14 cellular contexts compared by ENCODE assay signal in genomic region chr10:117007080-117007479, GRCh38. TPM values are rescaled to one million over a fixed set of nuclear protein-coding genes. Genes with fewer than 3 reads are reported as not detected.
DNase-seq lines count a peak whose midpoint lies in the region; ATAC-seq and TF ChIP-seq lines count a peak whose summit lies in the region.
"Had no signal": no experiment of that assay in that cellular context is flagged by ENCODE, and none has a peak within 500 bp of the region (broad histone marks: within the 10 kb centered on the region; RNA-seq: fewer than 3 reads in every experiment).

No MANE protein-coding gene starts in this region.

- CTCF ChIA-PET in MCF 10A (lab: Yijun Ruan, JAX) (interaction anchor here (0.6 kb wide), 1 partner anchor 1270 kb away, joined by 3 read pairs; no protein-coding TSS in a partner anchor), Panc1 (lab: Charles Lee) (interaction anchor here (0.6 to 0.7 kb wide), 2 partner anchors 15 to 165 kb away, joined by 4 to 5 read pairs; no protein-coding TSS in a partner anchor)

- H3K4me1 Mint-ChIP-seq in MCF 10A (ENCODE audit: insufficient read depth, unreplicated experiment), result peaks cover 5% of the 10 kb centered on the region

- H3K9me3 ChIP-seq in breast epithelium (no peaks in the 10 kb centered on the region), Panc1 (ENCODE audit: control insufficient read depth, insufficient read depth, low read depth, low read length) (no peaks in the 10 kb centered on the region)
- H3K9me3 ChIP-seq: gastrocnemius medialis had no signal

- peaks cover 9% of the 10 kb centered on the region for H3K9me3 Mint-ChIP-seq in MCF 10A (ENCODE audit: unreplicated experiment)
- H3K9me3 Mint-ChIP-seq: T-helper 1 cell treated with Interleukin-12 subunit alpha and Interleukin-12 subunit beta and Interleukin-4 antibody, amounts not matched to agents 30 μg/mL and 1 μg/mL, for 36 hours had no signal

- TF ChIP-seq CTCF in MCF 10A (IDR thresholded peaks at IDR 0.05; ENCODE audit: unreplicated experiment) (no peak), breast epithelium (IDR thresholded peaks at IDR 0.05) (no peak), Panc1 (IDR thresholded peaks at IDR 0.05) (no peak)

- TF ChIP-seq POLR2A in breast epithelium (IDR thresholded peaks at IDR 0.05), result no peak

- no peak for ATAC-seq in Panc1
- ATAC-seq in GM21825 (IDR thresholded peaks at IDR 0.05; ENCODE audit: unreplicated experiment), result no peak
- ATAC-seq in GM21390 (IDR thresholded peaks at IDR 0.05; ENCODE audit: unreplicated experiment), result no peak
- ATAC-seq: gastrocnemius medialis had no signal

- no peaks in the 10 kb centered on the region for H3K27me3 Mint-ChIP-seq in MCF 10A (ENCODE audit: insufficient read depth, unreplicated experiment)

- in situ Hi-C loops in Panc1 (cut with HindIII; ENCODE audit: low pct_unique_long_range_greater_than_20kb, low sequenced_read_pairs), result no loop called here

- intact Hi-C loops in MCF 10A (cut with micrococcal nuclease) (no loop called here), breast epithelium (cut with DNase I; ENCODE audit: low total_unique reads) (no loop called here), Panc1 (cut with micrococcal nuclease; ENCODE audit: unreplicated experiment) (loop anchor here (5.0 kb wide), 1 partner anchor 160 kb away; no protein-coding TSS in a partner anchor)

- no TSS peak for BruUV-seq in MCF 10A (replicated peaks; lab: Mats Ljungman, UMichigan)
- no TSS peak for BruUV-seq in Panc1 (replicated peaks; lab: Mats Ljungman, UMichigan)

- H3K4me3 Mint-ChIP-seq in MCF 10A (ENCODE audit: unreplicated experiment), result no peak overlapping the region
- H3K4me3 Mint-ChIP-seq: T-helper 1 cell treated with Interleukin-12 subunit alpha and Interleukin-12 subunit beta and Interleukin-4 antibody, amounts not matched to agents 30 μg/mL and 1 μg/mL, for 36 hours had no signal

- peaks cover 7% of the 10 kb centered on the region for H3K36me3 Mint-ChIP-seq in MCF 10A (ENCODE audit: insufficient read depth, unreplicated experiment)

- H3K4me3 ChIP-seq in breast epithelium, result no peak overlapping the region
- H3K4me3 ChIP-seq in Panc1 (ENCODE audit: low read depth in 2 of 2, low read length in 2 of 2), result peak overlapping the region; percentile 75 to 84; a peak in 2 of 4 replicates
- H3K4me3 ChIP-seq: gastrocnemius medialis had no signal

- H3K27me3 ChIP-seq in breast epithelium (no peaks in the 10 kb centered on the region), Panc1 (ENCODE audit: control insufficient read depth, insufficient read depth, low read length) (no peaks in the 10 kb centered on the region)

- DNase-seq in MCF 10A (ENCODE audit: unreplicated experiment) (peak; percentile 83), breast epithelium (ENCODE audit: low spot score in 2 of 2) (no peak), Panc1 (ENCODE audit: low read depth, low spot score) (peak; percentile 15), fibroblast of gingiva (ENCODE audit: low read depth) (peak; percentile 67), NCI-H1092 treated with DMSO at 0.1 percent for 48 hours (lab: John Stamatoyannopoulos, UW) (no peak), D341Med (ENCODE audit: low spot score) (no peak)
- DNase-seq: anterior cingulate cortex, gastrocnemius medialis, KBM-7, NCI-H510A treated with DMSO at 0.1 percent for 48 hours had no signal

- H3K27ac ChIP-seq in breast epithelium (no peak overlapping the region), Panc1 (ENCODE audit: low read length) (peak overlapping the region; percentile 83)
- H3K27ac ChIP-seq: gastrocnemius medialis had no signal

- POLR2A ChIA-PET in MCF 10A (lab: Yijun Ruan, JAX), result interaction anchor here (0.7 to 1.2 kb wide), 3 partner anchors 18 to 60 kb away, joined by 3 read pairs; no protein-coding TSS in a partner anchor
- POLR2A ChIA-PET in Panc1 (lab: Charles Lee), result interaction anchor here (0.6 kb wide), 2 partner anchors 78 to 168 kb away, joined by 3 to 5 read pairs; no protein-coding TSS in a partner anchor

- no peaks in the 10 kb centered on the region for H3K4me1 ChIP-seq in breast epithelium
- peaks cover 27% of the 10 kb centered on the region for H3K4me1 ChIP-seq in Panc1 (ENCODE audit: control insufficient read depth, insufficient read depth, low read length)
- H3K4me1 ChIP-seq: gastrocnemius medialis had no signal

- H3K36me3 ChIP-seq in breast epithelium (no peaks in the 10 kb centered on the region), Panc1 (ENCODE audit: control insufficient read depth, insufficient read depth, low read length) (no peaks in the 10 kb centered on the region)
- H3K36me3 ChIP-seq: gastrocnemius medialis had no signal

- H3K27ac Mint-ChIP-seq in MCF 10A (ENCODE audit: low read depth, unreplicated experiment), result no peak overlapping the region
- H3K27ac Mint-ChIP-seq: B cell; T-helper 1 cell treated with Interleukin-12 subunit alpha and Interleukin-12 subunit beta and Interleukin-4 antibody, amounts not matched to agents 30 μg/mL and 1 μg/mL, for 36 hours had no signal

RNA-seq across cellular contexts. Expression of gene SHTN1, which starts 2.1 kb away (rescaled TPM):
- total RNA-seq in MCF 10A (2022) (39.2 and 49.5 TPM in 2 replicates), breast epithelium (10 to 100 TPM; 14.4 to 36.0 (median 17.8) TPM), Panc1 (2021; ENCODE audit: unreplicated experiment) (67.8 TPM)
- polyA plus RNA-seq in Panc1 (2012; ENCODE audit: insufficient read length), result 31.9 TPM

Comparison
In these comparisons a context has a peak if more than half of its experiments do, and no peak if none do; other contexts are left out.
1. DNase-seq: peak in MCF 10A (single experiment), Panc1 (single experiment) and fibroblast of gingiva (single experiment); none in breast epithelium (0 of 2), NCI-H1092 treated with DMSO at 0.1 percent for 48 hours (single experiment) and D341Med (single experiment).
2. H3K4me3 ChIP-seq: peak in Panc1 (2 of 2); none in breast epithelium (0 of 3).